Comparison of ENCODE assay signal across 12 cellular contexts in genomic region chr20:57488277-57488676, GRCh38. TPM values are rescaled to one million over a fixed set of nuclear protein-coding genes. Genes with fewer than 3 reads are reported as not detected.
"Had no signal": no experiment of that assay in that cellular context is flagged by ENCODE, and none has a peak within 500 bp of the region (broad histone marks: within the 10 kb centered on the region; RNA-seq: fewer than 3 reads in every experiment).

No MANE protein-coding gene starts in this region.

RNA-seq across cellular contexts. Expression of gene CTCFL, which starts 36.7 kb away (rescaled TPM):
- total RNA-seq: activated B cell treated with CpG ODN at 0.5 μM for 24 hours; activated CD4-positive, alpha-beta memory T cell treated with anti-CD3 and anti-CD28 coated beads for 36 hours; activated CD4-positive, alpha-beta memory T cell treated with anti-CD3 and anti-CD28 coated beads, Interleukin-2, amount 10 ng/mL, durations not matched to agents 7 days and 5 days; activated CD4-positive, alpha-beta T cell treated with anti-CD3 and anti-CD28 coated beads for 36 hours; activated CD4-positive, alpha-beta T cell treated with anti-CD3 and anti-CD28 coated beads, Interleukin-2, amount 10 ng/mL, durations not matched to agents 24 days and 14 days; activated CD4-positive, alpha-beta T cell treated with anti-CD3 and anti-CD28 coated beads, Interleukin-2, amount 10 ng/mL, durations not matched to agents 7 days and 5 days; activated CD8-positive, alpha-beta memory T cell treated with anti-CD3 and anti-CD28 coated beads for 36 hours; activated CD8-positive, alpha-beta memory T cell treated with anti-CD3 and anti-CD28 coated beads, Interleukin-2, amount 10 ng/mL, durations not matched to agents 7 days and 5 days; activated CD8-positive, alpha-beta T cell treated with anti-CD3 and anti-CD28 coated beads for 36 hours; activated CD8-positive, alpha-beta T cell treated with anti-CD3 and anti-CD28 coated beads, Interleukin-2, amount 10 ng/mL, durations not matched to agents 7 days and 5 days; T-helper 1 cell treated with Interleukin-12 subunit alpha and Interleukin-12 subunit beta and Interleukin-4 antibody, amounts not matched to agents 30 ng/mL and 1 ng/mL, for 36 hours; T-helper 2 cell treated with Interferon-gamma antibody and Interleukin-4, amounts not matched to agents 100 ng/mL and 5 ng/mL, for 36 hours had no signal
